Comparison of ENCODE assay signal across 1 cellular context in genomic region chr7:2253525-2254244, GRCh38.
TF ChIP-seq lines count a peak whose summit lies in the region.

No MANE protein-coding gene starts in this region.

TF ChIP-seq in H1, 55 proteins besides CTCF, POLR2A, EP300 and RAD21:
- no peak for TF ChIP-seq GABPA (IDR thresholded peaks at IDR 0.05; ENCODE audit: borderline replicate concordance, insufficient read depth, low read length)
- TF ChIP-seq POLR2AphosphoS5 (IDR thresholded peaks at IDR 0.05; ENCODE audit: low read depth, low read length), result 0 out of 2 replicates have a peak, but pooled peaks have one; percentile 18
